21 cellular contexts compared by ENCODE assay signal in genomic region chr4:7083597-7084563, GRCh38. TPM values are rescaled to one million over a fixed set of nuclear protein-coding genes. Genes with fewer than 3 reads are reported as not detected.
DNase-seq lines count a peak whose midpoint lies in the region; ATAC-seq, FAIRE-seq and TF ChIP-seq lines count a peak whose summit lies in the region.
"Had no signal": no experiment of that assay in that cellular context is flagged by ENCODE, and none has a peak within 500 bp of the region (broad histone marks: within the 10 kb centered on the region; RNA-seq: fewer than 3 reads in every experiment).

No MANE protein-coding gene starts in this region.

- TF ChIP-seq POLR2A in K562 (conservative IDR thresholded peaks at IDR 0.05), result no peak

- no peaks in the 10 kb centered on the region for H3K9me1 ChIP-seq in K562 (ENCODE audit: control insufficient read depth, insufficient read depth, low read length)

- no peaks in the 10 kb centered on the region for H3K79me2 ChIP-seq in K562 (ENCODE audit: control insufficient read depth, insufficient read depth, low read length)

- DNase-seq in left ventricle myocardium superior (no peak), Right ventricle myocardium inferior (ENCODE audit: missing footprints) (no peak), K562 (ENCODE audit: extremely low read depth in 1 of 4, low spot score in 3 of 4) (no peak), mesenteric fat pad (ENCODE audit: low spot score) (peak; percentile 51), HTR-8/SVneo (ENCODE audit: insufficient read length, low spot score) (no peak), LoVo (ENCODE audit: low spot score) (no peak), iPS-NIHi7 (ENCODE audit: extremely low spot score) (no peak)
- DNase-seq: activated CD4-positive, alpha-beta T cell treated with anti-CD3 and anti-CD28 coated beads, Interleukin-2, amount 50 U/mL, for 1 hour; central memory CD4-positive, alpha-beta T cell; gastrocnemius medialis; H9; mesendoderm; NCI-H1048; NCI-H2171 treated with DMSO at 0.1 percent for 48 hours; SHP77; stimulated activated CD4-positive, alpha-beta T cell treated with anti-CD3 and anti-CD28 coated beads, Interleukin-4, amount 100 ng/mL, for 24 hours had no signal

- peaks cover 7% of the 10 kb centered on the region for H3K9me3 ChIP-seq in K562 (replicated peaks; ENCODE audit: control insufficient read depth, insufficient read depth, low read depth, low read length)
- H3K9me3 ChIP-seq: gastrocnemius medialis, neutrophil had no signal

- BruUV-seq in K562 (replicated peaks; lab: Mats Ljungman, UMichigan), result no TSS peak

- in situ Hi-C loops in K562 (cut with MboI), result no loop called here

- POLR2A ChIA-PET in K562 (lab: Yijun Ruan, JAX), result interaction anchor here (0.9 to 1.9 kb wide), 3 partner anchors 9 to 177 kb away, joined by 3 to 8 read pairs (median 4); no protein-coding TSS in a partner anchor

- CTCF ChIA-PET in K562 (lab: Yijun Ruan, JAX; ENCODE audit: low intra/inter-chr PET ratio), result interaction anchor here (0.7 kb wide), 1 partner anchor 207 kb away, joined by 3 read pairs; no protein-coding TSS in a partner anchor

- TF ChIP-seq EP300 in K562 (IDR thresholded peaks at IDR 0.05; ENCODE audit: low read length), result no peak

- no peak overlapping the region for H3K4me3 ChIP-seq in K562

- H3K36me3 ChIP-seq in K562 (ENCODE audit: control insufficient read depth, insufficient read depth, low read length), result no peaks in the 10 kb centered on the region
- H3K36me3 ChIP-seq: gastrocnemius medialis, neutrophil had no signal

- no peaks in the 10 kb centered on the region for H4K20me1 ChIP-seq in K562 (replicated peaks; ENCODE audit: control insufficient read depth, insufficient read depth, low read length)

- 55% methylated on average over 9 of the region's 9 CpGs for WGBS in K562 (ENCODE audit: insufficient coverage, low coverage, missing lambda C conversion rate)

- peak overlapping the region; percentile 25 to 60; a peak in 3 of 4 replicates for H3K9ac ChIP-seq in K562 (ENCODE audit: insufficient read depth in 1 of 2, low read depth in 2 of 2, low read length in 2 of 2)

- peak overlapping the region; percentile 39 for H3K4me2 ChIP-seq in K562 (ENCODE audit: insufficient read depth, low read length)

- peak overlapping the region; percentile 33; the same call in 1 of the 3 replicates for H3K27ac ChIP-seq in K562 (ENCODE audit: extremely low read depth, low read depth, low read length)
- H3K27ac ChIP-seq: gastrocnemius medialis, neutrophil had no signal

- peak; percentile 28 for ATAC-seq in left ventricle myocardium superior
- ATAC-seq in Right ventricle myocardium inferior, result no peak
- peak; percentile 16; the same call in 1 of the 3 replicates for ATAC-seq in K562
- ATAC-seq in GM21576 (IDR thresholded peaks at IDR 0.05; ENCODE audit: unreplicated experiment), result no peak

- H2AFZ ChIP-seq in K562 (ENCODE audit: low read depth, low read length), result peak overlapping the region; percentile 92

- TF ChIP-seq RAD21 in K562 (CRISPR knock-in tag; conservative IDR thresholded peaks at IDR 0.05 in 1 of 2, IDR thresholded peaks at IDR 0.05 in 1 of 2), result no peak

- H3K4me1 ChIP-seq in K562 (replicated peaks in 1 of 2; ENCODE audit: control insufficient read depth in 2 of 2, insufficient read depth in 2 of 2, low read length in 2 of 2), result peaks cover 11 to 15% of the 10 kb centered on the region in 2 experiments; a peak in 4 of 5 replicates

- no peaks in the 10 kb centered on the region for H3K27me3 ChIP-seq in K562 (ENCODE audit: control insufficient read depth in 2 of 2, insufficient read depth in 2 of 2, low read length in 2 of 2)

- intact Hi-C loops in left ventricle myocardium superior (cut with micrococcal nuclease) (no loop called here), Right ventricle myocardium inferior (cut with DNase I) (no loop called here), K562 (cut with micrococcal nuclease) (loop anchor here (5.0 kb wide), 2 partner anchors 97 to 192 kb away; no protein-coding TSS in a partner anchor)

- TF ChIP-seq CTCF in K562 (IDR thresholded peaks at IDR 0.05 in 2 of 3, conservative IDR thresholded peaks at IDR 0.05 in 1 of 3; ENCODE audit: insufficient read depth in 2 of 3, low read depth in 1 of 3, low read length in 3 of 3), result no peak

- FAIRE-seq in K562 (lab: Jason Lieb, UNC) (no peak), HTR-8/SVneo (lab: Jason Lieb, UNC) (no peak)
- FAIRE-seq: endometrium, G401.6, urothelium cell line had no signal

RNA-seq across cellular contexts. Expression of gene GRPEL1, which starts 16.0 kb away (rescaled TPM):
- total RNA-seq in left ventricle myocardium superior (62.7 TPM), Right ventricle myocardium inferior (61.5 TPM), K562 (2014; rRNA removed) (72.5 and 99.5 TPM in 2 replicates), K562 (2014; rRNA removed; fragmentation: Illumina TruSeq; extraction: Trizol) (86.6 and 90.2 TPM in 2 replicates), K562 (2015; rRNA removed; fragmentation: Illumina TruSeq; extraction: Trizol) (77.4 and 84.4 TPM in 2 replicates), K562 (2021) (59.7 and 63.7 TPM in 2 replicates), mesenteric fat pad (42.8 TPM)
- 36.2 and 43.9 TPM in 2 replicates for total RNA-seq in K562 (2011; cell fraction: chromatin; rRNA removed; ENCODE audit: low replicate concordance)
- 32.4 and 37.0 TPM in 2 replicates for total RNA-seq in K562 (2011; cell fraction: nucleolus; rRNA removed)
- 41.4 and 49.8 TPM in 2 replicates for total RNA-seq in K562 (2011; cell fraction: nucleoplasm; rRNA removed)
- polyA plus RNA-seq in K562 (2011; rRNA removed) (34.9 and 43.4 TPM in 2 replicates), K562 (2014; fragmentation: Illumina TruSeq; extraction: Trizol) (87.3 and 88.7 TPM in 2 replicates), K562 (2014; fragmentation: Nextera tagmentation; extraction: Ambion mirVana) (100 to 1,000 TPM; 125 to 192 TPM), K562 (2014; rRNA removed) (64.3 and 65.9 TPM in 2 replicates)
- 16.6 and 26.2 TPM in 2 replicates for polyA plus RNA-seq in K562 (2011; cell fraction: cytosol; rRNA removed)
- polyA plus RNA-seq in K562 (2011; cell fraction: nucleus; rRNA removed), result 16.0 and 19.8 TPM in 2 replicates
- 23.4 and 48.5 TPM in 2 replicates for polyA plus RNA-seq in K562 (2012)
- 59.1 and 61.5 TPM in 2 replicates for polyA minus RNA-seq in K562 (2011; rRNA and poly(A)+ RNA removed)
- polyA minus RNA-seq in K562 (2011; cell fraction: cytosol; rRNA and poly(A)+ RNA removed), result 21.3 and 24.2 TPM in 2 replicates
- 18.3 and 25.0 TPM in 2 replicates for polyA minus RNA-seq in K562 (2011; cell fraction: nucleus; rRNA and poly(A)+ RNA removed)

RNA-seq across cellular contexts. Expression of gene TADA2B, which starts 40.7 kb away (rescaled TPM):
- total RNA-seq in left ventricle myocardium superior (34.6 TPM), Right ventricle myocardium inferior (33.3 TPM), K562 (2014; rRNA removed) (8.6 and 11.5 TPM in 2 replicates), K562 (2014; rRNA removed; fragmentation: Illumina TruSeq; extraction: Trizol) (6.3 and 7.5 TPM in 2 replicates), K562 (2015; rRNA removed; fragmentation: Illumina TruSeq; extraction: Trizol) (10.4 and 10.9 TPM in 2 replicates), K562 (2021) (11.9 and 12.2 TPM in 2 replicates), mesenteric fat pad (21.4 TPM)
- 12.9 and 18.0 TPM in 2 replicates for total RNA-seq in K562 (2011; cell fraction: chromatin; rRNA removed; ENCODE audit: low replicate concordance)
- 10.0 and 11.0 TPM in 2 replicates for total RNA-seq in K562 (2011; cell fraction: nucleolus; rRNA removed)
- total RNA-seq in K562 (2011; cell fraction: nucleoplasm; rRNA removed), result 11.2 and 11.5 TPM in 2 replicates
- polyA plus RNA-seq in K562 (2011; rRNA removed) (3.8 and 4.2 TPM in 2 replicates), K562 (2014; fragmentation: Illumina TruSeq; extraction: Trizol) (9.2 and 11.8 TPM in 2 replicates), K562 (2014; fragmentation: Nextera tagmentation; extraction: Ambion mirVana) (under 1 TPM; 0.55 to 0.81 TPM), K562 (2014; rRNA removed) (7.4 and 7.7 TPM in 2 replicates)
- polyA plus RNA-seq in K562 (2011; cell fraction: cytosol; rRNA removed), result 4.6 and 5.4 TPM in 2 replicates
- polyA plus RNA-seq in K562 (2011; cell fraction: nucleus; rRNA removed), result 4.7 and 8.2 TPM in 2 replicates
- polyA plus RNA-seq in K562 (2012), result 10.8 and 12.4 TPM in 2 replicates
- 4.9 and 5.9 TPM in 2 replicates for polyA minus RNA-seq in K562 (2011; rRNA and poly(A)+ RNA removed)
- 5.5 and 5.6 TPM in 2 replicates for polyA minus RNA-seq in K562 (2011; cell fraction: cytosol; rRNA and poly(A)+ RNA removed)
- polyA minus RNA-seq in K562 (2011; cell fraction: nucleus; rRNA and poly(A)+ RNA removed), result 3.8 and 6.1 TPM in 2 replicates

Comparison
In these comparisons a context has a peak if more than half of its experiments do, and no peak if none do; other contexts are left out.
1. ATAC-seq: peak in left ventricle myocardium superior (single experiment) and K562 (single experiment); none in Right ventricle myocardium inferior (single experiment) and GM21576 (single experiment).